ENCODE assay signal across 8 cellular contexts in the genomic region with DNA sequence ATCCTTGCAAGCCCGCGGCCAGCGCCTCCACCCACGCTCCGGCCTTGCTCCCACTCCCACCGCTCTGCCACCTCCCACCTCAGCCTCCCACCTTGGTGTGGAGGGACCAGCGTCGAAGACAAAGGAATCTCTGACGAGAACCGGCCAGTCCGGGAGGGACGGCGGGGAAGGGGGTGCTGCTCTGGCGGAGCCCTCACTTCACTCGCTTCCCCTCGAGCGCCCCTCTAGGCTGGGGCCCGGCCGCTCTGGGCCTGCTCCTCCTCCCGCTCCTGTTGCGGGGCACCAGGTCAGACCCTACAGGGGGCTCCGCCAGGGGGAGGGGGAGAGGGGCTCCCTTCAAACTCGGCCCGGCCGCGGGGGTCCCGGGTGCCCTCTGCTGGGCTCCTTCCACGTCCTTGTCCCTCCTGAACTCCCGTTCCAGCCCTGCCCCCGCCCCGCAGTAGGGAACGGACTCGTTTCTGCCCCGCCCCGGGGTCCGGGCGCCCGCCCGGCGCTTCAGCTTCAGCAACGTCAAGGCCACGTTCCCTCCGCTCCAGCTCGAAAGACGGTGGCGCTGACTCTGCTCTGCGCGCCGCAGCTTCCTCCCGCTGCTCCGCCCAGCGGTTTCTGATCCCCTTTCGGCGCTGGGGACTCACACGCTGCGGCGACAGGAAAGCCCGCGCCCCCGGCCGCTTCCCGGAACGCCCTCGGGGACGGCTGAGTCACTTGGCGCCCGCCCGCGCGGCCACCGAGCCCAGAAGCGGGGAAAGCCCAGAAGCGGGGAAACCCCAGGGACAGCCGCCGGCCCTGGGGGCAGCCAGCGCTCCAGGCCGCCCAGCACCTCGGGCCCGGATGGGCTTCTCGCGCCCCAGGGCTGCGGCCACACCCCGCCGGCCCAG. TPM values are rescaled to one million over a fixed set of nuclear protein-coding genes. Genes with fewer than 3 reads are reported as not detected.
DNase-seq lines count a peak whose midpoint lies in the region; ATAC-seq and TF ChIP-seq lines count a peak whose summit lies in the region.

No MANE protein-coding gene starts in this region.

- H3K4me3 ChIP-seq in adipocyte (ENCODE audit: low read length) (peak overlapping the region; percentile 80), left ventricle myocardium inferior (peak overlapping the region; percentile 72), prostate gland (peak overlapping the region; percentile 69 to 73), urinary bladder (ENCODE audit: low read depth, low read length) (peak overlapping the region; percentile 65)

- peak overlapping the region; percentile 93 for H3K27ac ChIP-seq in left ventricle myocardium inferior (replicated peaks)
- H3K27ac ChIP-seq in prostate gland, result peak overlapping the region; percentile 94 to 95
- H3K27ac ChIP-seq in urinary bladder (ENCODE audit: low read depth), result peak overlapping the region; percentile 90

- H3K9ac ChIP-seq in adipocyte (ENCODE audit: low read length), result peak overlapping the region; percentile 81

- TF ChIP-seq CTCF in GM12874 (IDR thresholded peaks at IDR 0.05; ENCODE audit: insufficient read depth, low read depth, low read length) (0 out of 2 replicates have a peak, but pooled peaks have one; percentile 12), left ventricle myocardium inferior (IDR thresholded peaks at IDR 0.05; ENCODE audit: borderline replicate concordance) (peak; percentile 33), prostate gland (IDR thresholded peaks at IDR 0.05) (peak in 2 of 4 experiments; percentile 7 to 14)

- intact Hi-C loops in left ventricle myocardium inferior (cut with micrococcal nuclease) (no loop called here), prostate gland (cut with DNase I) (no loop called here)

- H3K36me3 ChIP-seq in adipocyte (ENCODE audit: control insufficient read depth, insufficient read depth, low read length, severe bottlenecking) (no peaks in the 10 kb centered on the region), left ventricle myocardium inferior (no peaks in the 10 kb centered on the region), prostate gland (no peaks in the 10 kb centered on the region), urinary bladder (ENCODE audit: insufficient read depth) (no peaks in the 10 kb centered on the region)

- H3K27me3 ChIP-seq in adipocyte (replicated peaks; ENCODE audit: control insufficient read depth, insufficient read depth, low read length) (no peaks in the 10 kb centered on the region), left ventricle myocardium inferior (ENCODE audit: low read depth) (no peaks in the 10 kb centered on the region), prostate gland (replicated peaks; ENCODE audit: insufficient read depth) (no peaks in the 10 kb centered on the region)

- H3K9me3 ChIP-seq in adipocyte (ENCODE audit: control insufficient read depth, low read length) (no peaks in the 10 kb centered on the region), left ventricle myocardium inferior (replicated peaks) (no peaks in the 10 kb centered on the region), prostate gland (no peaks in the 10 kb centered on the region)

- under 1% methylated on average over 81 of the region's 84 CpGs for WGBS in prostate gland
- WGBS in urinary bladder, result under 1% methylated on average over 84 of the region's 84 CpGs

- peak; percentile 88 for ATAC-seq in HG02623 (IDR thresholded peaks at IDR 0.05; ENCODE audit: unreplicated experiment)

- TF ChIP-seq POLR2A in prostate gland (IDR thresholded peaks at IDR 0.05), result peak; percentile 57

- H3K4me1 ChIP-seq in adipocyte (ENCODE audit: control insufficient read depth, insufficient read depth, low read length) (peaks cover 9% of the 10 kb centered on the region), left ventricle myocardium inferior (peaks cover 95% of the 10 kb centered on the region), prostate gland (replicated peaks) (no peaks in the 10 kb centered on the region), urinary bladder (ENCODE audit: insufficient read depth) (no peaks in the 10 kb centered on the region)

- peak; percentile 76 for DNase-seq in NCI-H1092 treated with DMSO at 0.1 percent for 48 hours (lab: John Stamatoyannopoulos, UW)
- peak; percentile 40 to 71 for DNase-seq in SW 1271 (lab: John Stamatoyannopoulos, UW)
- DNase-seq in adipocyte (ENCODE audit: low read depth), result peak; percentile 83
- peak; percentile 88 for DNase-seq in left ventricle myocardium inferior
- peak; percentile 53 for DNase-seq in prostate gland (ENCODE audit: low spot score)

RNA-seq across cellular contexts. Expression of a gene that starts 28.6 kb away (rescaled TPM):
- 38.0 TPM for total RNA-seq in left ventricle myocardium inferior
- 10 to 100 TPM in 1 of 2 donors, 1 to 10 TPM in 1; 6.5 to 10.7 TPM for total RNA-seq in prostate gland
- 16.1 TPM for total RNA-seq in urinary bladder
- polyA plus RNA-seq in urinary bladder, result 10.3 TPM

Comparison
In these comparisons a context has a peak if more than half of its experiments do, and no peak if none do; other contexts are left out.
1. Peak in every context shown above with its lines: DNase-seq, ATAC-seq, H3K4me3 ChIP-seq and H3K27ac ChIP-seq.